Comparison of ENCODE assay signal across 8 cellular contexts in the genomic region with DNA sequence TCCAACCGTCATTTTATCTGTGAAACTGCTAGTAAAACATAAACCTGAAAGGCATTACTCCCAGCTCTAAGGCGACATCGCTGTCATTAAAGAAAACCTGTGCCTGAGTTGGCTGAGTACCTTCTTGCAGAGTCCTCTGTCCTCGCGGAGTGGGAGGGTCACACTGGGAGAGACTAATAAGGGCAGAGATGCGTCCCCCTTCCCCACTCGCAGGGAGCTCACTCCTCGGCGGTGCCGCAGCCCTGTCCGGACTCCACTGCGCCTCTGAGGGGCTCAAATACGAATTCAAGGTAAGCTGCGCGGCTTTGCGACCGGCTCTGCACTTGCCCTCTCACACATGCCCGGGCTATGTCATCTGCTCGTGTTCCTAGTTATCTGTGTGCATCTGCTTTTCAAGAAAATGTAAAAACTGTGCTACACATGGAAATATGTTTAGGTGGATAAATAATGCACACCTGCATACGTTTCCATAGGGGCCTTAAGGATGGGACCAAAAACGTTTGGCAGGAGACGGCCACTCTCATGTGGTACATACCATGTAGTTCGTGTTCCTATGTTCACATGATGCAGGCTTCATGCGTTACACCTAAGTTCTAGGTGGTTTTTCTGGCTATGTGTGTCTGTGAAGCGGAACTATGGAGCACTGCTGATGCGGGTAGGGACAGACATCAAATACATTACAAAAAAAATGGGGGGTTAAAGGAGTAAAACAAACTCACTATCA. TPM values are rescaled to one million over a fixed set of nuclear protein-coding genes. Genes with fewer than 3 reads are reported as not detected.
DNase-seq lines count a peak whose midpoint lies in the region; ATAC-seq lines count a peak whose summit lies in the region.

Gene COL19A1, plus strand, starts transcription at position 206 of the 724 bp plus-strand sequence. CDS start 13,012 bp downstream, outside the sequence.

- no peaks in the 10 kb centered on the region for H3K4me1 ChIP-seq in NT2/D1 (ENCODE audit: insufficient read depth, insufficient read length)
- no peaks in the 10 kb centered on the region for H3K4me1 ChIP-seq in iPS DF 6.9 (ENCODE audit: control insufficient read depth, insufficient read depth, low read length)

- H3K27ac Mint-ChIP-seq in activated naive CD8-positive, alpha-beta T cell treated with anti-CD3 and anti-CD28 coated beads for 36 hours = peak within 1 kb of the TSS; percentile 79

- no peaks in the 10 kb centered on the region for H3K36me3 Mint-ChIP-seq in activated naive CD8-positive, alpha-beta T cell treated with anti-CD3 and anti-CD28 coated beads for 36 hours

- H3K4me3 ChIP-seq in NT2/D1 (ENCODE audit: insufficient read length, low read depth) (peak within 1 kb of the TSS; percentile 54), iPS DF 6.9 (ENCODE audit: low read length) (peak within 1 kb of the TSS; percentile 43; the same call in 1 of the 2 replicates), skeletal muscle cell (ENCODE audit: low read depth, low read length) (peak within 1 kb of the TSS; percentile 58)

- peaks cover 28% of the 10 kb centered on the region for H3K4me1 Mint-ChIP-seq in activated naive CD8-positive, alpha-beta T cell treated with anti-CD3 and anti-CD28 coated beads for 36 hours

- H3K4me3 Mint-ChIP-seq in activated naive CD8-positive, alpha-beta T cell treated with anti-CD3 and anti-CD28 coated beads for 36 hours = peak within 1 kb of the TSS; percentile 81

- ATAC-seq in activated CD4-positive, CD25-positive, alpha-beta regulatory T cell treated with anti-CD3 and anti-CD28 coated beads, Interleukin-2, amount 50 U/mL, for 24 hours = peak; percentile 25 to 37
- ATAC-seq in HG02938 (IDR thresholded peaks at IDR 0.05; ENCODE audit: unreplicated experiment) = peak; percentile 53

- no peak within 1 kb of the TSS for H3K27ac ChIP-seq in iPS DF 6.9 (ENCODE audit: low read length)

- WGBS in iPS DF 6.9 (ENCODE audit: insufficient coverage, insufficient read length) = no CpG with 5 or more reads among the region's 26 CpGs

- no peaks in the 10 kb centered on the region for H3K9me3 Mint-ChIP-seq in activated naive CD8-positive, alpha-beta T cell treated with anti-CD3 and anti-CD28 coated beads for 36 hours

- H3K27me3 Mint-ChIP-seq in activated naive CD8-positive, alpha-beta T cell treated with anti-CD3 and anti-CD28 coated beads for 36 hours = peaks cover 34% of the 10 kb centered on the region

- no peak for DNase-seq in activated CD4-positive, CD25-positive, alpha-beta regulatory T cell treated with anti-CD3 and anti-CD28 coated beads, Interleukin-2, amount 50 U/mL, for 72 hours
- DNase-seq in NT2/D1 (ENCODE audit: low read depth, low spot score) = peak; percentile 3
- DNase-seq in activated naive CD8-positive, alpha-beta T cell treated with anti-CD3 and anti-CD28 coated beads for 36 hours = peak; percentile 22
- no peak for DNase-seq in iPS DF 6.9 (ENCODE audit: low read depth, low spot score)
- DNase-seq in skeletal muscle cell (ENCODE audit: low read depth) = no peak
- DNase-seq in mucosa of gallbladder (ENCODE audit: low spot score) = no peak

- H3K9ac ChIP-seq in NT2/D1 (ENCODE audit: insufficient read length, low read depth) = peak within 1 kb of the TSS; percentile 74

- H3K27me3 ChIP-seq in NT2/D1 (ENCODE audit: insufficient read depth, insufficient read length) = peaks cover 37% of the 10 kb centered on the region
- peaks cover 13% of the 10 kb centered on the region for H3K27me3 ChIP-seq in iPS DF 6.9 (ENCODE audit: control insufficient read depth, insufficient read depth, low read length)

- H3K36me3 ChIP-seq in NT2/D1 (ENCODE audit: insufficient read depth, insufficient read length, low read length) = no peaks in the 10 kb centered on the region
- no peaks in the 10 kb centered on the region for H3K36me3 ChIP-seq in iPS DF 6.9 (ENCODE audit: control insufficient read depth, insufficient read depth, low read length)

- H3K9me3 ChIP-seq in NT2/D1 (ENCODE audit: insufficient read depth, low read length) (no peaks in the 10 kb centered on the region), iPS DF 6.9 (ENCODE audit: control insufficient read depth, insufficient read depth, low read length) (no peaks in the 10 kb centered on the region)

RNA-seq across cellular contexts. Expression of gene COL19A1, which starts in this region (rescaled TPM):
- total RNA-seq in activated naive CD8-positive, alpha-beta T cell treated with anti-CD3 and anti-CD28 coated beads for 36 hours = under 1 TPM; 0.36 to 0.47 TPM
- total RNA-seq in mucosa of gallbladder = 0.49 TPM

Comparison
In these comparisons a context has a peak if more than half of its experiments do, and no peak if none do; other contexts are left out.
1. Peak in DNase-seq in activated naive CD8-positive, alpha-beta T cell treated with anti-CD3 and anti-CD28 coated beads for 36 hours; RNA of the gene not detected or under 1 TPM.